Comparison of ENCODE assay signal across 8 cellular contexts in the genomic region with DNA sequence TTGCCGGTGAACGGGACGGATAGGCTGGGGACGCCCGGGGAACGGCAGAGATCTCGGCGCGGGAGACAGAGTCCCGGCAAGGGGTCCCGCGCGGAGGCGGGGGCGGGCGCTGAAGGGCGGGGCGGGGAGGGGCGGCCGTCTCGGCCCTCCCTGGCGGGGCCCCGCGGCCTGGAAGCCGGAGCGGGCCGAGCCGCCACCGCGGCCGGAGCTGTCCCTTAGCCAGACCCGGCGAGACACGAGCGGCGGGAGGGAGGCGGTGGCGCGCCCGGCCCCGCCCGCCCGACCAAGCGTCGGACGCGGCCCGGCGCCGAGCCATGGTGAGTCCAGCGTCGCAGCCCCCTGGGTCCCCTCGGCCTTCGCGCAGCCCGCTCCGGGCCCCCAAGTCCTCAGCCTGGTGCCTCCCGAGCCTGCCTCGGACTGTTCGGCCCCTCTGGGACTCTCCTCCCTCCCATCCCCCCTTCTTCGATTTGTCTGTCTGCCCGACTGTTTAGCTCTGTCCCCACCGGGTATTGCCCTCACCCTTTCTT. TPM values are rescaled to one million over a fixed set of nuclear protein-coding genes. Genes with fewer than 3 reads are reported as not detected.
DNase-seq lines count a peak whose midpoint lies in the region; ATAC-seq, FAIRE-seq and TF ChIP-seq lines count a peak whose summit lies in the region.

Gene ARHGEF40 (plus strand): TSS at position 222 of the 527 bp plus-strand sequence. CDS start 93 bp downstream, at position 315.

- intact Hi-C loops in sciatic nerve (cut with DNase I) = no loop called here

- ATAC-seq in sciatic nerve (peak; percentile 21), GM21423 (IDR thresholded peaks at IDR 0.05; ENCODE audit: unreplicated experiment) (no peak), HG03460 (IDR thresholded peaks at IDR 0.05; ENCODE audit: unreplicated experiment) (no peak)

- no peaks in the 10 kb centered on the region for H3K9me3 ChIP-seq in OCI-LY3 (ENCODE audit: insufficient read depth, low read length)

- H3K9ac ChIP-seq in OCI-LY3 (ENCODE audit: low read length) = peak within 1 kb of the TSS; percentile 89

- TF ChIP-seq CTCF in OCI-LY3 (IDR thresholded peaks at IDR 0.05; ENCODE audit: low read depth, low read length) = no peak
- no peak for TF ChIP-seq CTCF in bronchial epithelial cell (IDR thresholded peaks at IDR 0.05; ENCODE audit: insufficient read depth, low read length, severe bottlenecking)

- FAIRE-seq in bronchial epithelial cell (lab: Jason Lieb, UNC) = no peak

- H3K27me3 ChIP-seq in OCI-LY3 (ENCODE audit: low read depth, low read length) = peaks cover 36% of the 10 kb centered on the region
- H3K27me3 ChIP-seq in bronchial epithelial cell (ENCODE audit: control insufficient read depth, insufficient read depth, low read length) = peaks cover 5% of the 10 kb centered on the region

- H3K36me3 ChIP-seq in OCI-LY3 (replicated peaks; ENCODE audit: low read depth, low read length) (no peaks in the 10 kb centered on the region), bronchial epithelial cell (ENCODE audit: control insufficient read depth, insufficient read depth, low read length) (no peaks in the 10 kb centered on the region)

- H3K27ac ChIP-seq in OCI-LY3 (ENCODE audit: low read length) = peak within 1 kb of the TSS; percentile 65

- no peaks in the 10 kb centered on the region for H4K20me1 ChIP-seq in OCI-LY3 (ENCODE audit: insufficient read depth, low read length)

- peak within 1 kb of the TSS; percentile 93 for H3K4me2 ChIP-seq in OCI-LY3 (ENCODE audit: low read length)

- H3K4me3 ChIP-seq in OCI-LY3 (ENCODE audit: low read length) (peak within 1 kb of the TSS; percentile 84), bronchial epithelial cell (ENCODE audit: low read depth, low read length) (peak within 1 kb of the TSS; percentile 63)

- H2AFZ ChIP-seq in OCI-LY3 (ENCODE audit: low read depth, low read length) = peak within 1 kb of the TSS; percentile 73

- H3K4me1 ChIP-seq in OCI-LY3 (ENCODE audit: low read length) = peaks cover 38% of the 10 kb centered on the region

- DNase-seq in stimulated activated CD4-positive, alpha-beta T cell treated with anti-CD3 and anti-CD28 coated beads, Interleukin-15, amount 100 ng/mL, for 24 hours = peak; percentile 44
- no peak for DNase-seq in stimulated activated CD4-positive, alpha-beta T cell treated with anti-CD3 and anti-CD28 coated beads, Interleukin-1b, Interleukin-23, amount 100 ng/mL, for 48 hours
- DNase-seq in bronchial epithelial cell (ENCODE audit: low read depth) (no peak), iPS-NIHi11 (ENCODE audit: low spot score) (peak; percentile 74), sciatic nerve (ENCODE audit: low spot score) (peak; percentile 84)

- H3K79me2 ChIP-seq in OCI-LY3 (ENCODE audit: low read length) = no peaks in the 10 kb centered on the region

RNA-seq across cellular contexts. Expression of gene ARHGEF40, which starts in this region (rescaled TPM):
- total RNA-seq in bronchial epithelial cell (3.3 and 6.8 TPM in 2 replicates), sciatic nerve (91.1 TPM)

Comparison
In these comparisons a context has a peak if more than half of its experiments do, and no peak if none do; other contexts are left out.
1. RNA of gene ARHGEF40 (total RNA-seq): 91.1 TPM in sciatic nerve (single experiment); 3.3 to 6.8 TPM in bronchial epithelial cell; every median in the first group is over 10 times any median in the second.
2. DNase-seq: peak in stimulated activated CD4-positive, alpha-beta T cell treated with anti-CD3 and anti-CD28 coated beads, Interleukin-15, amount 100 ng/mL, for 24 hours (single experiment), iPS-NIHi11 (single experiment) and sciatic nerve (single experiment); none in stimulated activated CD4-positive, alpha-beta T cell treated with anti-CD3 and anti-CD28 coated beads, Interleukin-1b, Interleukin-23, amount 100 ng/mL, for 48 hours (single experiment) and bronchial epithelial cell (single experiment).